ENCODE assay signal across 1 cellular context in the genomic region with DNA sequence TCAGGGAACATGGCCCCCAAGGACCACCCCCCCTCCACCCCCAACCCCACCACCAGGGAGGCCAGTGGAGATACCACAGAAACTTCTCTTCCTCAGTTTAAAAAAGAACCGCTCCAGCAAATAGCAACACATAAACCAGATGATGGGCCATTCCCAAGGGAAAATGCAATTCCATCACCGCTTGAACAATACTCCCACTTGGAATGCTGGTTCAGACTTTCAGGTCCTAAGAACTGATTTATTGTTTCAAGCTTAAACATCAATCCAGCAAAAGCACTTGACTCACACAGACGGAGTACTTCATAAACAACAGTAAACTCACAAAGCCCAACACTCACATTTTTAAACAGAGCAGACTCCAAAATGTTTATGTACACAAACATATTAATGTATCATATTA.
TF ChIP-seq lines count a peak whose summit lies in the region.

No MANE protein-coding gene starts in this region.

TF ChIP-seq in WTC11, 78 proteins besides CTCF, POLR2A, EP300 and RAD21 (continued from another document):
- TF ChIP-seq, protein P1, sequence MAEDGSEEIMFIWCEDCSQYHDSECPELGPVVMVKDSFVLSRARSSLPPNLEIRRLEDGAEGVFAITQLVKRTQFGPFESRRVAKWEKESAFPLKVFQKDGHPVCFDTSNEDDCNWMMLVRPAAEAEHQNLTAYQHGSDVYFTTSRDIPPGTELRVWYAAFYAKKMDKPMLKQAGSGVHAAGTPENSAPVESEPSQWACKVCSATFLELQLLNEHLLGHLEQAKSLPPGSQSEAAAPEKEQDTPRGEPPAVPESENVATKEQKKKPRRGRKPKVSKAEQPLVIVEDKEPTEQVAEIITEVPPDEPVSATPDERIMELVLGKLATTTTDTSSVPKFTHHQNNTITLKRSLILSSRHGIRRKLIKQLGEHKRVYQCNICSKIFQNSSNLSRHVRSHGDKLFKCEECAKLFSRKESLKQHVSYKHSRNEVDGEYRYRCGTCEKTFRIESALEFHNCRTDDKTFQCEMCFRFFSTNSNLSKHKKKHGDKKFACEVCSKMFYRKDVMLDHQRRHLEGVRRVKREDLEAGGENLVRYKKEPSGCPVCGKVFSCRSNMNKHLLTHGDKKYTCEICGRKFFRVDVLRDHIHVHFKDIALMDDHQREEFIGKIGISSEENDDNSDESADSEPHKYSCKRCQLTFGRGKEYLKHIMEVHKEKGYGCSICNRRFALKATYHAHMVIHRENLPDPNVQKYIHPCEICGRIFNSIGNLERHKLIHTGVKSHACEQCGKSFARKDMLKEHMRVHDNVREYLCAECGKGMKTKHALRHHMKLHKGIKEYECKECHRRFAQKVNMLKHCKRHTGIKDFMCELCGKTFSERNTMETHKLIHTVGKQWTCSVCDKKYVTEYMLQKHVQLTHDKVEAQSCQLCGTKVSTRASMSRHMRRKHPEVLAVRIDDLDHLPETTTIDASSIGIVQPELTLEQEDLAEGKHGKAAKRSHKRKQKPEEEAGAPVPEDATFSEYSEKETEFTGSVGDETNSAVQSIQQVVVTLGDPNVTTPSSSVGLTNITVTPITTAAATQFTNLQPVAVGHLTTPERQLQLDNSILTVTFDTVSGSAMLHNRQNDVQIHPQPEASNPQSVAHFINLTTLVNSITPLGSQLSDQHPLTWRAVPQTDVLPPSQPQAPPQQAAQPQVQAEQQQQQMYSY (CRISPR knock-in tag; IDR thresholded peaks at IDR 0.05): no peak
- TF ChIP-seq EMX1 (CRISPR knock-in tag; IDR thresholded peaks at IDR 0.05) (no peak), TCF7 (CRISPR knock-in tag; IDR thresholded peaks at IDR 0.05; ENCODE audit: low read depth) (no peak), ZNF219 (CRISPR knock-in tag; IDR thresholded peaks at IDR 0.05; ENCODE audit: borderline replicate concordance) (no peak), CBFB (CRISPR knock-in tag; IDR thresholded peaks at IDR 0.05; ENCODE audit: low read depth) (no peak), GABPB1 (CRISPR knock-in tag; IDR thresholded peaks at IDR 0.05) (no peak), GRHL2 (CRISPR knock-in tag; IDR thresholded peaks at IDR 0.05; ENCODE audit: insufficient replicate concordance, severe bottlenecking) (no peak), ESRRA (CRISPR knock-in tag; IDR thresholded peaks at IDR 0.05; ENCODE audit: borderline replicate concordance) (no peak), ELF4 (CRISPR knock-in tag; IDR thresholded peaks at IDR 0.05; ENCODE audit: low read depth) (no peak)
- TF ChIP-seq, protein P2, sequence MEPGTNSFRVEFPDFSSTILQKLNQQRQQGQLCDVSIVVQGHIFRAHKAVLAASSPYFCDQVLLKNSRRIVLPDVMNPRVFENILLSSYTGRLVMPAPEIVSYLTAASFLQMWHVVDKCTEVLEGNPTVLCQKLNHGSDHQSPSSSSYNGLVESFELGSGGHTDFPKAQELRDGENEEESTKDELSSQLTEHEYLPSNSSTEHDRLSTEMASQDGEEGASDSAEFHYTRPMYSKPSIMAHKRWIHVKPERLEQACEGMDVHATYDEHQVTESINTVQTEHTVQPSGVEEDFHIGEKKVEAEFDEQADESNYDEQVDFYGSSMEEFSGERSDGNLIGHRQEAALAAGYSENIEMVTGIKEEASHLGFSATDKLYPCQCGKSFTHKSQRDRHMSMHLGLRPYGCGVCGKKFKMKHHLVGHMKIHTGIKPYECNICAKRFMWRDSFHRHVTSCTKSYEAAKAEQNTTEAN (CRISPR knock-in tag; IDR thresholded peaks at IDR 0.05): no peak
- TF ChIP-seq, protein P3, sequence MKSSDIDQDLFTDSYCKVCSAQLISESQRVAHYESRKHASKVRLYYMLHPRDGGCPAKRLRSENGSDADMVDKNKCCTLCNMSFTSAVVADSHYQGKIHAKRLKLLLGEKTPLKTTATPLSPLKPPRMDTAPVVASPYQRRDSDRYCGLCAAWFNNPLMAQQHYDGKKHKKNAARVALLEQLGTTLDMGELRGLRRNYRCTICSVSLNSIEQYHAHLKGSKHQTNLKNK (CRISPR knock-in tag; IDR thresholded peaks at IDR 0.05): no peak
- TF ChIP-seq, protein P4, sequence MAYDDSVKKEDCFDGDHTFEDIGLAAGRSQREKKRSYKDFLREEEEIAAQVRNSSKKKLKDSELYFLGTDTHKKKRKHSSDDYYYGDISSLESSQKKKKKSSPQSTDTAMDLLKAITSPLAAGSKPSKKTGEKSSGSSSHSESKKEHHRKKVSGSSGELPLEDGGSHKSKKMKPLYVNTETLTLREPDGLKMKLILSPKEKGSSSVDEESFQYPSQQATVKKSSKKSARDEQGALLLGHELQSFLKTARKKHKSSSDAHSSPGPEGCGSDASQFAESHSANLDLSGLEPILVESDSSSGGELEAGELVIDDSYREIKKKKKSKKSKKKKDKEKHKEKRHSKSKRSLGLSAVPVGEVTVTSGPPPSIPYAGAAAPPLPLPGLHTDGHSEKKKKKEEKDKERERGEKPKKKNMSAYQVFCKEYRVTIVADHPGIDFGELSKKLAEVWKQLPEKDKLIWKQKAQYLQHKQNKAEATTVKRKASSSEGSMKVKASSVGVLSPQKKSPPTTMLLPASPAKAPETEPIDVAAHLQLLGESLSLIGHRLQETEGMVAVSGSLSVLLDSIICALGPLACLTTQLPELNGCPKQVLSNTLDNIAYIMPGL (CRISPR knock-in tag; IDR thresholded peaks at IDR 0.05): no peak
- TF ChIP-seq, protein P5, sequence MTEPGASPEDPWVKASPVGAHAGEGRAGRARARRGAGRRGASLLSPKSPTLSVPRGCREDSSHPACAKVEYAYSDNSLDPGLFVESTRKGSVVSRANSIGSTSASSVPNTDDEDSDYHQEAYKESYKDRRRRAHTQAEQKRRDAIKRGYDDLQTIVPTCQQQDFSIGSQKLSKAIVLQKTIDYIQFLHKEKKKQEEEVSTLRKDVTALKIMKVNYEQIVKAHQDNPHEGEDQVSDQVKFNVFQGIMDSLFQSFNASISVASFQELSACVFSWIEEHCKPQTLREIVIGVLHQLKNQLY (CRISPR knock-in tag; IDR thresholded peaks at IDR 0.05): no peak
